Comparison of ENCODE assay signal across 7 cellular contexts in genomic region chr15:101121511-101122090, GRCh38.
DNase-seq lines count a peak whose midpoint lies in the region; ATAC-seq and TF ChIP-seq lines count a peak whose summit lies in the region.

No MANE protein-coding gene starts in this region.

- H3K27me3 Mint-ChIP-seq in T-helper 1 cell treated with Interleukin-12 subunit alpha and Interleukin-12 subunit beta and Interleukin-4 antibody, amounts not matched to agents 30 μg/mL and 1 μg/mL, for 36 hours (ENCODE audit: low read depth): no peaks in the 10 kb centered on the region

- H3K4me3 ChIP-seq in colonic mucosa (peak overlapping the region; percentile 10), lung (no peak overlapping the region)

- H3K36me3 ChIP-seq in colonic mucosa: no peaks in the 10 kb centered on the region
- no peaks in the 10 kb centered on the region for H3K36me3 ChIP-seq in lung (ENCODE audit: control insufficient read depth in 2 of 2, insufficient read depth in 2 of 2, low read length in 2 of 2)

- no peaks in the 10 kb centered on the region for H3K36me3 Mint-ChIP-seq in T-helper 1 cell treated with Interleukin-12 subunit alpha and Interleukin-12 subunit beta and Interleukin-4 antibody, amounts not matched to agents 30 μg/mL and 1 μg/mL, for 36 hours (ENCODE audit: low read depth)

- ATAC-seq in GM19023 (IDR thresholded peaks at IDR 0.05; ENCODE audit: unreplicated experiment) (peak; percentile 80), HG03139 (IDR thresholded peaks at IDR 0.05; ENCODE audit: unreplicated experiment) (peak; percentile 52), lung (ENCODE audit: insufficient read depth, low FRiP score) (peak; percentile 84)

- intact Hi-C loops in colonic mucosa (cut with DNase I): no loop called here

- peak overlapping the region; percentile 82 for H3K27ac Mint-ChIP-seq in T-helper 1 cell treated with Interleukin-12 subunit alpha and Interleukin-12 subunit beta and Interleukin-4 antibody, amounts not matched to agents 30 μg/mL and 1 μg/mL, for 36 hours

- peak overlapping the region; percentile 72 for H3K4me3 Mint-ChIP-seq in T-helper 1 cell treated with Interleukin-12 subunit alpha and Interleukin-12 subunit beta and Interleukin-4 antibody, amounts not matched to agents 30 μg/mL and 1 μg/mL, for 36 hours

- peaks cover 7% of the 10 kb centered on the region for H3K4me1 ChIP-seq in colonic mucosa
- H3K4me1 ChIP-seq in lung (ENCODE audit: control insufficient read depth in 2 of 2, insufficient read depth in 2 of 2, low read length in 2 of 2): peaks cover 0 to 15% of the 10 kb centered on the region in 2 donors

- 15 to 19% methylated on average over 26 of the region's 26 CpGs for WGBS in lung, 2 donors

- H3K27ac ChIP-seq in colonic mucosa (peak overlapping the region; percentile 44), lung (ENCODE audit: low read depth in 1 of 2, low read length in 1 of 2) (peak overlapping the region; percentile 5 to 85)

- H3K9me3 ChIP-seq in colonic mucosa (no peaks in the 10 kb centered on the region), lung (ENCODE audit: control insufficient read depth in 2 of 2, insufficient read depth in 1 of 2, low read length in 1 of 2) (no peaks in the 10 kb centered on the region)

- no peak for TF ChIP-seq CTCF in colonic mucosa (IDR thresholded peaks at IDR 0.05)
- TF ChIP-seq CTCF in lung (IDR thresholded peaks at IDR 0.05; ENCODE audit: control extremely low read depth, extremely low read depth): peak; percentile 2

- peak overlapping the region; percentile 68 to 80 for H3K9ac ChIP-seq in colonic mucosa (ENCODE audit: low read depth in 2 of 2, low read length in 2 of 2)

- peak; percentile 58 for DNase-seq in colonic mucosa
- DNase-seq in lung (ENCODE audit: low spot score): peak; percentile 72
- DNase-seq in stimulated activated CD4-positive, alpha-beta T cell treated with anti-CD3 and anti-CD28 coated beads, Interleukin-4, amount 100 ng/mL, for 48 hours (ENCODE audit: low read depth in 2 of 2): peak; percentile 11 to 19
- no peak for DNase-seq in NCI-H226

- peaks cover 43% of the 10 kb centered on the region for H3K4me1 Mint-ChIP-seq in T-helper 1 cell treated with Interleukin-12 subunit alpha and Interleukin-12 subunit beta and Interleukin-4 antibody, amounts not matched to agents 30 μg/mL and 1 μg/mL, for 36 hours (ENCODE audit: low read depth)

- H3K9me3 Mint-ChIP-seq in T-helper 1 cell treated with Interleukin-12 subunit alpha and Interleukin-12 subunit beta and Interleukin-4 antibody, amounts not matched to agents 30 μg/mL and 1 μg/mL, for 36 hours: no peaks in the 10 kb centered on the region

- H3K27me3 ChIP-seq in colonic mucosa (no peaks in the 10 kb centered on the region), lung (ENCODE audit: control insufficient read depth, insufficient read depth) (no peaks in the 10 kb centered on the region)
